In genomic region chr5:14712131-14712530, GRCh38 we compare ENCODE assay signal across 22 cellular contexts. TPM values are rescaled to one million over a fixed set of nuclear protein-coding genes. Genes with fewer than 3 reads are reported as not detected.
DNase-seq lines count a peak whose midpoint lies in the region; ATAC-seq and TF ChIP-seq lines count a peak whose summit lies in the region.
"Had no signal": no experiment of that assay in that cellular context is flagged by ENCODE, and none has a peak within 500 bp of the region (broad histone marks: within the 10 kb centered on the region; RNA-seq: fewer than 3 reads in every experiment).

No MANE protein-coding gene starts in this region.

- H3K9me3 Mint-ChIP-seq in T-helper 2 cell treated with Interferon-gamma antibody and Interleukin-4, amounts not matched to agents 5 μg/mL and 100 μg/mL, for 36 hours, result no peaks in the 10 kb centered on the region
- H3K9me3 Mint-ChIP-seq in CD8-positive, alpha-beta memory T cell, result no peaks in the 10 kb centered on the region
- no peaks in the 10 kb centered on the region for H3K9me3 Mint-ChIP-seq in activated T-helper 2 cell treated with anti-CD3 and anti-CD28 coated beads, Interferon-gamma antibody, Interleukin-2, Interleukin-4, amounts not matched to agents 10 μg/mL and 5 μg/mL and 100 μg/mL, durations not matched to agents 14 hours and 24 hours and 36 hours
- no peaks in the 10 kb centered on the region for H3K9me3 Mint-ChIP-seq in natural killer cell

- no peak overlapping the region for H3K27ac ChIP-seq in CD8-positive, alpha-beta memory T cell (ENCODE audit: low read depth, low read length)
- H3K27ac ChIP-seq: colonic mucosa, left lung, PC-9 had no signal

- POLR2A ChIA-PET in CD8-positive, alpha-beta memory T cell (lab: Charles Lee), result no interaction called here

- TF ChIP-seq CTCF in natural killer cell (IDR thresholded peaks at IDR 0.05), result no peak

- ATAC-seq in natural killer cell (no peak), left colon (no peak)
- ATAC-seq: HCT116, left lung had no signal

- peak overlapping the region; percentile 22 for H3K27ac Mint-ChIP-seq in T-helper 2 cell treated with Interferon-gamma antibody and Interleukin-4, amounts not matched to agents 5 μg/mL and 100 μg/mL, for 36 hours
- peak overlapping the region in 7 of 8 donors; percentile 28 to 86 (median 64) for H3K27ac Mint-ChIP-seq in CD8-positive, alpha-beta memory T cell
- H3K27ac Mint-ChIP-seq in activated T-helper 2 cell treated with anti-CD3 and anti-CD28 coated beads, Interferon-gamma antibody, Interleukin-2, Interleukin-4, amounts not matched to agents 10 μg/mL and 5 μg/mL and 100 μg/mL, durations not matched to agents 14 hours and 24 hours and 36 hours, result peak overlapping the region; percentile 19
- H3K27ac Mint-ChIP-seq in natural killer cell, result peak overlapping the region; percentile 42 to 72

- peaks cover 87% of the 10 kb centered on the region for H3K36me3 Mint-ChIP-seq in T-helper 2 cell treated with Interferon-gamma antibody and Interleukin-4, amounts not matched to agents 5 μg/mL and 100 μg/mL, for 36 hours (ENCODE audit: low read depth)
- H3K36me3 Mint-ChIP-seq in CD8-positive, alpha-beta memory T cell, result peaks cover 3 to 89% (median 21%) of the 10 kb centered on the region in 3 donors
- H3K36me3 Mint-ChIP-seq in activated T-helper 2 cell treated with anti-CD3 and anti-CD28 coated beads, Interferon-gamma antibody, Interleukin-2, Interleukin-4, amounts not matched to agents 10 μg/mL and 5 μg/mL and 100 μg/mL, durations not matched to agents 14 hours and 24 hours and 36 hours (ENCODE audit: low read depth), result peaks cover 88% of the 10 kb centered on the region
- H3K36me3 Mint-ChIP-seq in natural killer cell, result peaks cover 15% of the 10 kb centered on the region

- peaks cover 25% of the 10 kb centered on the region for H3K4me1 ChIP-seq in CD8-positive, alpha-beta memory T cell (ENCODE audit: insufficient read depth, low read length)
- H3K4me1 ChIP-seq: colonic mucosa, left lung had no signal

- intact Hi-C loops in activated T-helper 2 cell treated with anti-CD3 and anti-CD28 coated beads, Interferon-gamma antibody, Interleukin-2, Interleukin-4, amounts not matched to agents 10 μg/mL and 5 μg/mL and 100 μg/mL, durations not matched to agents 14 hours and 24 hours and 36 hours (cut with micrococcal nuclease), result no loop called here
- intact Hi-C loops in natural killer cell (cut with micrococcal nuclease), result no loop called here
- intact Hi-C loops in left colon (cut with DNase I, micrococcal nuclease), result no loop called here

- peaks cover 26% of the 10 kb centered on the region for H3K4me1 Mint-ChIP-seq in T-helper 2 cell treated with Interferon-gamma antibody and Interleukin-4, amounts not matched to agents 5 μg/mL and 100 μg/mL, for 36 hours (ENCODE audit: low read depth)
- H3K4me1 Mint-ChIP-seq in CD8-positive, alpha-beta memory T cell, result peaks cover 31 to 44% (median 35%) of the 10 kb centered on the region in 3 donors
- H3K4me1 Mint-ChIP-seq in activated T-helper 2 cell treated with anti-CD3 and anti-CD28 coated beads, Interferon-gamma antibody, Interleukin-2, Interleukin-4, amounts not matched to agents 10 μg/mL and 5 μg/mL and 100 μg/mL, durations not matched to agents 14 hours and 24 hours and 36 hours (ENCODE audit: low read depth), result peaks cover 26% of the 10 kb centered on the region
- H3K4me1 Mint-ChIP-seq in natural killer cell, result peaks cover 13 to 34% of the 10 kb centered on the region in 2 donors

- no peak overlapping the region for H3K4me3 Mint-ChIP-seq in T-helper 2 cell treated with Interferon-gamma antibody and Interleukin-4, amounts not matched to agents 5 μg/mL and 100 μg/mL, for 36 hours
- H3K4me3 Mint-ChIP-seq in CD8-positive, alpha-beta memory T cell, result no peak overlapping the region
- H3K4me3 Mint-ChIP-seq in activated T-helper 2 cell treated with anti-CD3 and anti-CD28 coated beads, Interferon-gamma antibody, Interleukin-2, Interleukin-4, amounts not matched to agents 10 μg/mL and 5 μg/mL and 100 μg/mL, durations not matched to agents 14 hours and 24 hours and 36 hours (ENCODE audit: low read depth), result no peak overlapping the region
- H3K4me3 Mint-ChIP-seq in natural killer cell, result no peak overlapping the region

- no peaks in the 10 kb centered on the region for H3K27me3 Mint-ChIP-seq in T-helper 2 cell treated with Interferon-gamma antibody and Interleukin-4, amounts not matched to agents 5 μg/mL and 100 μg/mL, for 36 hours (ENCODE audit: low read depth)
- H3K27me3 Mint-ChIP-seq in CD8-positive, alpha-beta memory T cell, result no peaks in the 10 kb centered on the region
- H3K27me3 Mint-ChIP-seq in activated T-helper 2 cell treated with anti-CD3 and anti-CD28 coated beads, Interferon-gamma antibody, Interleukin-2, Interleukin-4, amounts not matched to agents 10 μg/mL and 5 μg/mL and 100 μg/mL, durations not matched to agents 14 hours and 24 hours and 36 hours (ENCODE audit: low read depth), result no peaks in the 10 kb centered on the region
- H3K27me3 Mint-ChIP-seq in natural killer cell (ENCODE audit: low read depth in 2 of 2), result no peaks in the 10 kb centered on the region

- no peak overlapping the region for H3K4me3 ChIP-seq in CD8-positive, alpha-beta memory T cell (ENCODE audit: low read length)
- H3K4me3 ChIP-seq: colonic mucosa, left lung, PC-9, smooth muscle cell had no signal

- no peak for DNase-seq in T-helper 2 cell treated with Interferon-gamma antibody and Interleukin-4, amounts not matched to agents 5 μg/mL and 100 μg/mL, for 36 hours (ENCODE audit: low spot score)
- no peak for DNase-seq in T-helper 2 cell
- DNase-seq in CD8-positive, alpha-beta memory T cell, result no peak
- no peak for DNase-seq in activated T-helper 2 cell treated with anti-CD3 and anti-CD28 coated beads, Interferon-gamma antibody, Interleukin-2, Interleukin-4, amounts not matched to agents 10 μg/mL and 5 μg/mL and 100 μg/mL, durations not matched to agents 14 hours and 24 hours and 36 hours (ENCODE audit: low spot score)
- DNase-seq in natural killer cell, result no peak
- no peak for DNase-seq in NCI-H82 treated with DMSO at 0.1 percent for 48 hours (lab: John Stamatoyannopoulos, UW; ENCODE audit: unreplicated experiment)
- DNase-seq in foreskin melanocyte, result no peak
- no peak for DNase-seq in left colon
- DNase-seq: activated naive CD4-positive, alpha-beta T cell treated with anti-CD3 and anti-CD28 coated beads, Interleukin-2, amount 50 U/mL, for 16 hours; BE2C; colonic mucosa; Kasumi-1; left lung; NCI-H1048; NCI-H1930; NCI-H226; NCI-H82; nucleus accumbens; PC-9; stimulated activated CD4-positive, alpha-beta T cell treated with anti-CD3 and anti-CD28 coated beads, Interleukin-2, amount 100 ng/mL, for 48 hours had no signal

- H3K36me3 ChIP-seq in CD8-positive, alpha-beta memory T cell (ENCODE audit: insufficient read depth, low read length), result peaks cover 45% of the 10 kb centered on the region
- H3K36me3 ChIP-seq: colonic mucosa had no signal

- CTCF ChIA-PET in CD8-positive, alpha-beta memory T cell (lab: Charles Lee), result interaction anchor here (1.0 to 1.4 kb wide), 2 partner anchors 10 to 26 kb away, joined by 4 to 6 read pairs; no protein-coding TSS in a partner anchor

- no peaks in the 10 kb centered on the region for H3K27me3 ChIP-seq in CD8-positive, alpha-beta memory T cell (ENCODE audit: insufficient read depth, low read length, poor library complexity, severe bottlenecking)
- H3K27me3 ChIP-seq: BE2C, colonic mucosa, left lung had no signal

- no peaks in the 10 kb centered on the region for H3K9me3 ChIP-seq in CD8-positive, alpha-beta memory T cell (ENCODE audit: low read length)
- H3K9me3 ChIP-seq: BE2C, colonic mucosa, left lung had no signal

RNA-seq across cellular contexts. Expression of gene OTULIN, which starts 47.6 kb away (rescaled TPM):
- total RNA-seq in CD8-positive, alpha-beta memory T cell, result 10 to 100 TPM; 86.2 to 87.6 TPM
- polyA plus RNA-seq in CD8-positive, alpha-beta memory T cell, result 28.1 TPM
- total RNA-seq in activated T-helper 2 cell treated with anti-CD3 and anti-CD28 coated beads, Interferon-gamma antibody, Interleukin-2, Interleukin-4, amounts not matched to agents 10 μg/mL and 5 μg/mL and 100 μg/mL, durations not matched to agents 14 hours and 24 hours and 36 hours, result 59.4 and 62.1 TPM in 2 replicates
- total RNA-seq in natural killer cell (100 to 1,000 TPM in 2 of 3 donors, 10 to 100 TPM in 1; 96.5 to 166 (median 102) TPM), left colon (10 to 100 TPM; 24.1 TPM)
